ENCODE assay signal across 1 cellular context in the genomic region with DNA sequence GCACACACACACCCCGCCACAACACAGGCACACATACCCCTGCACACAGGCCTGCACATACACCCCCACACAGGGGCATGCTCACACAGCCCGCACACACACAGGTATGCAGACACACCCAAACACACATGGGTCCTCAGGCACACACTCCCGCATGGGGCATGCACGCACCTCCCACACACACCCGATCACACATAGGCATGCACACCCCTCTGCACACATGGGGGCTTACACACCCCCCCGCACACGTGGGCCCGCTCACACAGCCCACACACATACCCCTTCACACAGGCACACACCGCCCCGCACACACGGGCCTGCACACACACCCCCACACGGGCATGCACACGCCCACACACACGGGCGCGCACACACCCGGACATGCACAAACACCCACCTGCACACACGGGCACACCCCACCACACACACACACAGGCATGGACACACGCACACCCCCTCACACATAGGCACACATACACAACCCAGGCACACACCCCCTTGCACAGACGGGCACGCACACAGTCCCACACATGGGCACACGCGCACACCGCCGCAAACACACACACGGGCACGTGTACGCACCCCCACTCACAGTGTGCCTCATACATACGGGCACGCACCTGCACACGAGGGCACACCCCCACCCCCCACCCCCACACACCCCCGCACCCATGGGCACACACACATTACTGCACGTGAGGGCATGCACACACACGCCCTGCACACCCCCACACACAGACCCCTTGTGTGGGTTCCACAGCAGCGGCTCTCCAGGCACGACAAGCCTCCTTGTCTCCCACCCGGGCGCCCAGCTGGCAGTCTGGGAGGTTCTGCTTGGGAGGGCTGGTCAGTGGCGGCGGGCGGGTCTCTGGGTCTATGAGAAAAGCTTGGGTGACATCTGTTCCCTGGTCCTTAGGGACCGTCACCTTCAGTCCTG.
A peak's percentile ranks its signal among the peaks of the same experiment; 100 is the strongest.
TF ChIP-seq lines count a peak whose summit lies in the region.

No MANE protein-coding gene starts in this region.

TF ChIP-seq in HepG2, 621 proteins besides CTCF, POLR2A, EP300 and RAD21:
- TF ChIP-seq HNRNPL (IDR thresholded peaks at IDR 0.05; ENCODE audit: low read depth, low read length) = 0 out of 2 replicates have a peak, but pooled peaks have one; percentile 35
- peak; percentile 38 for TF ChIP-seq HNRNPLL (IDR thresholded peaks at IDR 0.05; ENCODE audit: low read depth, low read length, poor library complexity, severe bottlenecking)
- 0 out of 2 replicates have a peak, but pooled peaks have one; percentile 56 for TF ChIP-seq RBFOX2 (IDR thresholded peaks at IDR 0.05; ENCODE audit: low read depth, low read length)
- no peak for TF ChIP-seq POGZ (CRISPR knock-in tag; IDR thresholded peaks at IDR 0.05)
- TF ChIP-seq U2AF1 (optimal IDR thresholded peaks at IDR 0.05; ENCODE audit: low read depth, low read length) = no peak
- TF ChIP-seq ZNF740 (CRISPR knock-in tag; IDR thresholded peaks at IDR 0.05) = 0 out of 2 replicates have a peak, but pooled peaks have one; percentile 39
- peak; percentile 48 for TF ChIP-seq AGO2 (optimal IDR thresholded peaks at IDR 0.05; ENCODE audit: low read depth, low read length)
- TF ChIP-seq ZNF614 (CRISPR knock-in tag; IDR thresholded peaks at IDR 0.05; ENCODE audit: borderline replicate concordance) = no peak
- no peak for TF ChIP-seq ZNF589 (CRISPR knock-in tag; conservative IDR thresholded peaks at IDR 0.05)
- TF ChIP-seq ZNF432 (CRISPR knock-in tag; IDR thresholded peaks at IDR 0.05; ENCODE audit: borderline replicate concordance) = no peak
- no peak for TF ChIP-seq PHF21A (CRISPR knock-in tag; IDR thresholded peaks at IDR 0.05)
- no peak for TF ChIP-seq MAFG (CRISPR knock-in tag; IDR thresholded peaks at IDR 0.05)
- TF ChIP-seq, protein P1, sequence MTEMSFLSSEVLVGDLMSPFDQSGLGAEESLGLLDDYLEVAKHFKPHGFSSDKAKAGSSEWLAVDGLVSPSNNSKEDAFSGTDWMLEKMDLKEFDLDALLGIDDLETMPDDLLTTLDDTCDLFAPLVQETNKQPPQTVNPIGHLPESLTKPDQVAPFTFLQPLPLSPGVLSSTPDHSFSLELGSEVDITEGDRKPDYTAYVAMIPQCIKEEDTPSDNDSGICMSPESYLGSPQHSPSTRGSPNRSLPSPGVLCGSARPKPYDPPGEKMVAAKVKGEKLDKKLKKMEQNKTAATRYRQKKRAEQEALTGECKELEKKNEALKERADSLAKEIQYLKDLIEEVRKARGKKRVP (CRISPR knock-in tag; IDR thresholded peaks at IDR 0.05) = no peak
- no peak for TF ChIP-seq KLF12 (CRISPR knock-in tag; IDR thresholded peaks at IDR 0.05; ENCODE audit: borderline replicate concordance)
- no peak for TF ChIP-seq ZNF382 (CRISPR knock-in tag; IDR thresholded peaks at IDR 0.05; ENCODE audit: borderline replicate concordance)
- TF ChIP-seq, protein P2, sequence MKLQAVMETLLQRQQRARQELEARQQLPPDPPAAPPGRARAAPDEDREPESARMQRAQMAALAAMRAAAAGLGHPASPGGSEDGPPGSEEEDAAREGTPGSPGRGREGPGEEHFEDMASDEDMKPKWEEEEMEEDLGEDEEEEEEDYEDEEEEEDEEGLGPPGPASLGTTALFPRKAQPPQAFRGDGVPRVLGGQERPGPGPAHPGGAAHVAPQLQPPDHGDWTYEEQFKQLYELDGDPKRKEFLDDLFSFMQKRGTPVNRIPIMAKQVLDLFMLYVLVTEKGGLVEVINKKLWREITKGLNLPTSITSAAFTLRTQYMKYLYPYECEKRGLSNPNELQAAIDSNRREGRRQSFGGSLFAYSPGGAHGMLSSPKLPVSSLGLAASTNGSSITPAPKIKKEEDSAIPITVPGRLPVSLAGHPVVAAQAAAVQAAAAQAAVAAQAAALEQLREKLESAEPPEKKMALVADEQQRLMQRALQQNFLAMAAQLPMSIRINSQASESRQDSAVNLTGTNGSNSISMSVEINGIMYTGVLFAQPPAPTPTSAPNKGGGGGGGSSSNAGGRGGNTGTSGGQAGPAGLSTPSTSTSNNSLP (IDR thresholded peaks at IDR 0.05; ENCODE audit: low read depth, low read length) = no peak
